ENCODE assay signal across 37 cellular contexts in the genomic region with DNA sequence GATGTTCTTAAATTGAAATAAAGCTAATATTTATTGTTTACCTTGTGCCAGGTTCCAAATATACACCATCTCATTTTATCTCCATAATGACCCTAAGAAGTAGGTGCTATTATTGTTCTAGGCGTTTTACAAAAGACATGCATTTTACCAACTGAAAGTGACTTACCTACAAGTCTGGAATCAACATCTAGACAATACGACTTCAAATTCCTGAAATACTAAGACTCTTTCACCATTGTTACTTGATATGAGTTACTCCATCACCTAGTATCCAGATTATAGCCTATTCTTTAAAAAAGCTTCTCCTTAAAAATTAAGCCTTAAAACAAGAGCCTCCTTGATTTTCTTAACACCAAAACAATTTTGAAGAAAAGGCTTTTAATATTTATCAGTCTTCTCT. TPM values are rescaled to one million over a fixed set of nuclear protein-coding genes. Genes with fewer than 3 reads are reported as not detected.
"Had no signal": no experiment of that assay in that cellular context is flagged by ENCODE, and none has a peak within 500 bp of the region (broad histone marks: within the 10 kb centered on the region; RNA-seq: fewer than 3 reads in every experiment).

No MANE protein-coding gene starts in this region.

- H3K4me3 ChIP-seq: dorsolateral prefrontal cortex, gastroesophageal sphincter, heart left ventricle, left lung, ovary, psoas muscle, sigmoid colon, stomach, thyroid gland had no signal

- H3K27me3 ChIP-seq: dorsolateral prefrontal cortex, gastroesophageal sphincter, heart left ventricle, left lung, ovary, sigmoid colon, stomach, thyroid gland had no signal

- H3K36me3 ChIP-seq: ovary, sigmoid colon, thyroid gland had no signal

- ATAC-seq: esophagus mucosa; gastroesophageal sphincter; heart left ventricle; left lung; natural killer cell; psoas muscle; right cardiac atrium; stimulated activated effector memory CD8-positive, alpha-beta T cell treated with anti-CD3 and anti-CD28 coated beads, Interleukin-12 subunit alpha, Interleukin-12 subunit beta, amount 100 ng/mL, for 72 hours had no signal

- H3K9me3 Mint-ChIP-seq: immature natural killer cell; natural killer cell; stimulated activated effector memory CD8-positive, alpha-beta T cell treated with anti-CD3 and anti-CD28 coated beads, Interleukin-12 subunit alpha, Interleukin-12 subunit beta, amount 100 ng/mL, for 72 hours; type B pancreatic cell had no signal

- H3K4me1 ChIP-seq: psoas muscle had no signal

- H3K27me3 Mint-ChIP-seq: type B pancreatic cell had no signal

- DNase-seq: dorsolateral prefrontal cortex; effector CD4-positive, alpha-beta T cell; endodermal cell; foreskin fibroblast; heart left ventricle; hippocampal formation; immature natural killer cell; kidney; left lung; natural killer cell; occipital lobe; ovary; posterior cingulate gyrus; psoas muscle; right cardiac atrium; sigmoid colon; stimulated activated CD4-positive, alpha-beta T cell treated with anti-CD3 and anti-CD28 coated beads, Interleukin-2, amount 100 ng/mL, for 24 hours; stimulated activated CD4-positive, alpha-beta T cell treated with anti-CD3 and anti-CD28 coated beads, Interleukin-4, amount 100 ng/mL, for 24 hours; stimulated activated naive CD4-positive, alpha-beta T cell treated with Interleukin-2 at 50 U/mL for 16 hours; stomach; thyroid gland had no signal

- H3K4me3 Mint-ChIP-seq: endodermal cell; immature natural killer cell; natural killer cell; stimulated activated effector memory CD8-positive, alpha-beta T cell treated with anti-CD3 and anti-CD28 coated beads, Interleukin-12 subunit alpha, Interleukin-12 subunit beta, amount 100 ng/mL, for 72 hours; type B pancreatic cell had no signal

- H3K9me3 ChIP-seq: gastroesophageal sphincter, left lung, ovary, psoas muscle, sigmoid colon, stomach, thyroid gland had no signal

- FAIRE-seq: colon, kidney had no signal

- H3K27ac ChIP-seq: dorsolateral prefrontal cortex, epithelial cell of prostate, gastroesophageal sphincter, heart left ventricle, left lung, ovary, psoas muscle, sigmoid colon, stomach, thyroid gland had no signal

- H3K27ac Mint-ChIP-seq: endodermal cell; immature natural killer cell; natural killer cell; stimulated activated effector memory CD8-positive, alpha-beta T cell treated with anti-CD3 and anti-CD28 coated beads, Interleukin-12 subunit alpha, Interleukin-12 subunit beta, amount 100 ng/mL, for 72 hours; type B pancreatic cell had no signal

RNA-seq across cellular contexts. Expression of a gene that starts 13.3 kb away (rescaled TPM):
- polyA plus RNA-seq: neural cell had no signal

RNA-seq across cellular contexts. Expression of a gene that starts 59.6 kb away (rescaled TPM):
- total RNA-seq: cerebellum, dorsolateral prefrontal cortex, endodermal cell, esophagus mucosa, gastroesophageal sphincter, heart left ventricle, kidney, left lung, lower leg skin, lung microvascular endothelial cell, mesenteric fat pad, natural killer cell, occipital lobe, ovary, psoas muscle, renal cortical epithelial cell, right cardiac atrium, sigmoid colon, skeletal muscle tissue, stomach, subcutaneous adipose tissue, temporal lobe, thyroid gland, urinary bladder had no signal
- polyA plus RNA-seq: heart left ventricle, immature natural killer cell, neural cell, ovary, psoas muscle, right cardiac atrium, stomach, urinary bladder had no signal
